1 cellular context compared by ENCODE assay signal in the genomic region with DNA sequence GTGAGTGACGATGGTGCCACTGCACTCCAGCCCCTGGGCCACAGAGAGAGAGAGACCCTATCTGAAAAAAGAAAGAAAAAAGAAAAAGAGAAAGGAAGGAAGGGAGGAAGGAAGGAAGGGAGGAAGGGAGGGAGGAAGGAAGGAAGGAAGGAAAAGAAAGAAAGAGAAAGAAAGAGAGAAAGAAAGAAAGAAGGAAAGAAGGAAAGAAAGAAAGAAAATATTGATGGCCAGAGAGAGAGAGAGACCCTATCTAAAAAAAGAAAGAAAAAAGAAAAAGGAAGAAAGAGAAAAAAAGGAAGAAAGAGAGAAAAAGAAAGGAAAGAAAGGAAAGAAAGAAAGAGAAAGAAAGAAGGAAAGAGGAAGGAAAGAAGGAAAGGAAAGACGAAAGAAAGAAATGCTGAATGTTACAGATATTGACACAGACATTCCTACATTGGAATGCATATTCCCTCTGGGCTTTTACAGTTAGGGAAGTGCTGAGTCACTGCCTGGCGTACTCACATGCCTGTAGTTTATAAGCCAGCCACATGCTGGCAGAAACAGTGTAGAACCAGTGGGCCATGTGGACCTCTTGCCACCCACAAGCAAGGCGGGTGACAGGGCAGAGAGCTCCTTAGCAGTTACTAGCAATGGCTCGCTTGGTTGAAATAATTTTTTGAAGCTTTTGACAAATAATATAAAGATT.
A peak's percentile ranks its signal among the peaks of the same experiment; 100 is the strongest.
TF ChIP-seq lines count a peak whose summit lies in the region.

No MANE protein-coding gene starts in this region.

TF ChIP-seq in HepG2, 621 proteins besides CTCF, POLR2A, EP300 and RAD21 (continues in another document):
- TF ChIP-seq HMGA1 (CRISPR knock-in tag; conservative IDR thresholded peaks at IDR 0.05) (no peak), KDM2A (CRISPR knock-in tag; IDR thresholded peaks at IDR 0.05; ENCODE audit: borderline replicate concordance, low read depth) (no peak), FOXM1 (CRISPR knock-in tag; IDR thresholded peaks at IDR 0.05) (no peak), ZC3H13 (CRISPR knock-in tag; IDR thresholded peaks at IDR 0.05) (no peak), ZNF577 (CRISPR knock-in tag; IDR thresholded peaks at IDR 0.05; ENCODE audit: borderline replicate concordance, low read depth) (no peak), ZSCAN31 (CRISPR knock-in tag; IDR thresholded peaks at IDR 0.05; ENCODE audit: low read depth) (no peak), SAP130 (CRISPR knock-in tag; IDR thresholded peaks at IDR 0.05; ENCODE audit: low read depth) (0 out of 2 replicates have a peak, but pooled peaks have one; percentile 29), ZNF296 (CRISPR knock-in tag; conservative IDR thresholded peaks at IDR 0.05) (no peak), FOSL2 (CRISPR knock-in tag; IDR thresholded peaks at IDR 0.05) (peak; percentile 67), BCL6 (CRISPR knock-in tag; IDR thresholded peaks at IDR 0.05) (no peak), ZNF563 (CRISPR knock-in tag; IDR thresholded peaks at IDR 0.05) (no peak), MAFK (conservative IDR thresholded peaks at IDR 0.05 in 1 of 2, IDR thresholded peaks at IDR 0.05 in 1 of 2; ENCODE audit: low read length in 2 of 2) (peak; percentile 78 to 94), ZFP41 (CRISPR knock-in tag; IDR thresholded peaks at IDR 0.05; ENCODE audit: borderline replicate concordance) (no peak), ELF1 (CRISPR knock-in tag; IDR thresholded peaks at IDR 0.05) (no peak), SNRNP70 (IDR thresholded peaks at IDR 0.05; ENCODE audit: low read depth, low read length) (no peak), ZNF256 (CRISPR knock-in tag; conservative IDR thresholded peaks at IDR 0.05) (no peak), TEAD3 (CRISPR knock-in tag; optimal IDR thresholded peaks at IDR 0.05; ENCODE audit: borderline replicate concordance) (peak; percentile 63), SRSF1 (optimal IDR thresholded peaks at IDR 0.05; ENCODE audit: low read depth, low read length) (no peak), AHR (CRISPR knock-in tag; IDR thresholded peaks at IDR 0.05) (no peak), ZFY (CRISPR knock-in tag; IDR thresholded peaks at IDR 0.05) (no peak), FOXA3 (CRISPR knock-in tag; IDR thresholded peaks at IDR 0.05) (peak; percentile 24; the same call in 1 of the 2 replicates), ZNF616 (CRISPR knock-in tag; IDR thresholded peaks at IDR 0.05; ENCODE audit: low read depth) (no peak), CCAR2 (optimal IDR thresholded peaks at IDR 0.05; ENCODE audit: low read depth, low read length) (no peak), CREM (IDR thresholded peaks at IDR 0.05) (no peak), CREM (CRISPR knock-in tag; IDR thresholded peaks at IDR 0.05) (no peak)
- TF ChIP-seq, protein P1, sequence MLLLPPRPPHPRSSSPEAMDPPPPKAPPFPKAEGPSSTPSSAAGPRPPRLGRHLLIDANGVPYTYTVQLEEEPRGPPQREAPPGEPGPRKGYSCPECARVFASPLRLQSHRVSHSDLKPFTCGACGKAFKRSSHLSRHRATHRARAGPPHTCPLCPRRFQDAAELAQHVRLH (CRISPR knock-in tag; IDR thresholded peaks at IDR 0.05; ENCODE audit: borderline replicate concordance, low read depth), result no peak
- TF ChIP-seq, protein P2, sequence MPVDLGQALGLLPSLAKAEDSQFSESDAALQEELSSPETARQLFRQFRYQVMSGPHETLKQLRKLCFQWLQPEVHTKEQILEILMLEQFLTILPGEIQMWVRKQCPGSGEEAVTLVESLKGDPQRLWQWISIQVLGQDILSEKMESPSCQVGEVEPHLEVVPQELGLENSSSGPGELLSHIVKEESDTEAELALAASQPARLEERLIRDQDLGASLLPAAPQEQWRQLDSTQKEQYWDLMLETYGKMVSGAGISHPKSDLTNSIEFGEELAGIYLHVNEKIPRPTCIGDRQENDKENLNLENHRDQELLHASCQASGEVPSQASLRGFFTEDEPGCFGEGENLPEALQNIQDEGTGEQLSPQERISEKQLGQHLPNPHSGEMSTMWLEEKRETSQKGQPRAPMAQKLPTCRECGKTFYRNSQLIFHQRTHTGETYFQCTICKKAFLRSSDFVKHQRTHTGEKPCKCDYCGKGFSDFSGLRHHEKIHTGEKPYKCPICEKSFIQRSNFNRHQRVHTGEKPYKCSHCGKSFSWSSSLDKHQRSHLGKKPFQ (CRISPR knock-in tag; IDR thresholded peaks at IDR 0.05; ENCODE audit: insufficient replicate concordance), result no peak
- TF ChIP-seq, protein P3, sequence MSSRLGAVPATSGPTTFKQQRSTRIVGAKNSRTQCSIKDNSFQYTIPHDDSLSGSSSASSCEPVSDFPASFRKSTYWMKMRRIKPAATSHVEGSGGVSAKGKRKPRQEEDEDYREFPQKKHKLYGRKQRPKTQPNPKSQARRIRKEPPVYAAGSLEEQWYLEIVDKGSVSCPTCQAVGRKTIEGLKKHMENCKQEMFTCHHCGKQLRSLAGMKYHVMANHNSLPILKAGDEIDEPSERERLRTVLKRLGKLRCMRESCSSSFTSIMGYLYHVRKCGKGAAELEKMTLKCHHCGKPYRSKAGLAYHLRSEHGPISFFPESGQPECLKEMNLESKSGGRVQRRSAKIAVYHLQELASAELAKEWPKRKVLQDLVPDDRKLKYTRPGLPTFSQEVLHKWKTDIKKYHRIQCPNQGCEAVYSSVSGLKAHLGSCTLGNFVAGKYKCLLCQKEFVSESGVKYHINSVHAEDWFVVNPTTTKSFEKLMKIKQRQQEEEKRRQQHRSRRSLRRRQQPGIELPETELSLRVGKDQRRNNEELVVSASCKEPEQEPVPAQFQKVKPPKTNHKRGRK (CRISPR knock-in tag; IDR thresholded peaks at IDR 0.05), result peak; percentile 89
- TF ChIP-seq, protein P4, sequence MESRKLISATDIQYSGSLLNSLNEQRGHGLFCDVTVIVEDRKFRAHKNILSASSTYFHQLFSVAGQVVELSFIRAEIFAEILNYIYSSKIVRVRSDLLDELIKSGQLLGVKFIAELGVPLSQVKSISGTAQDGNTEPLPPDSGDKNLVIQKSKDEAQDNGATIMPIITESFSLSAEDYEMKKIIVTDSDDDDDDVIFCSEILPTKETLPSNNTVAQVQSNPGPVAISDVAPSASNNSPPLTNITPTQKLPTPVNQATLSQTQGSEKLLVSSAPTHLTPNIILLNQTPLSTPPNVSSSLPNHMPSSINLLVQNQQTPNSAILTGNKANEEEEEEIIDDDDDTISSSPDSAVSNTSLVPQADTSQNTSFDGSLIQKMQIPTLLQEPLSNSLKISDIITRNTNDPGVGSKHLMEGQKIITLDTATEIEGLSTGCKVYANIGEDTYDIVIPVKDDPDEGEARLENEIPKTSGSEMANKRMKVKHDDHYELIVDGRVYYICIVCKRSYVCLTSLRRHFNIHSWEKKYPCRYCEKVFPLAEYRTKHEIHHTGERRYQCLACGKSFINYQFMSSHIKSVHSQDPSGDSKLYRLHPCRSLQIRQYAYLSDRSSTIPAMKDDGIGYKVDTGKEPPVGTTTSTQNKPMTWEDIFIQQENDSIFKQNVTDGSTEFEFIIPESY (CRISPR knock-in tag; IDR thresholded peaks at IDR 0.05), result peak; percentile 57; the same call in 1 of the 2 replicates
- TF ChIP-seq, protein P5, sequence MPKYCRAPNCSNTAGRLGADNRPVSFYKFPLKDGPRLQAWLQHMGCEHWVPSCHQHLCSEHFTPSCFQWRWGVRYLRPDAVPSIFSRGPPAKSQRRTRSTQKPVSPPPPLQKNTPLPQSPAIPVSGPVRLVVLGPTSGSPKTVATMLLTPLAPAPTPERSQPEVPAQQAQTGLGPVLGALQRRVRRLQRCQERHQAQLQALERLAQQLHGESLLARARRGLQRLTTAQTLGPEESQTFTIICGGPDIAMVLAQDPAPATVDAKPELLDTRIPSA (CRISPR knock-in tag; IDR thresholded peaks at IDR 0.05; ENCODE audit: borderline replicate concordance), result no peak
- TF ChIP-seq, protein P6, sequence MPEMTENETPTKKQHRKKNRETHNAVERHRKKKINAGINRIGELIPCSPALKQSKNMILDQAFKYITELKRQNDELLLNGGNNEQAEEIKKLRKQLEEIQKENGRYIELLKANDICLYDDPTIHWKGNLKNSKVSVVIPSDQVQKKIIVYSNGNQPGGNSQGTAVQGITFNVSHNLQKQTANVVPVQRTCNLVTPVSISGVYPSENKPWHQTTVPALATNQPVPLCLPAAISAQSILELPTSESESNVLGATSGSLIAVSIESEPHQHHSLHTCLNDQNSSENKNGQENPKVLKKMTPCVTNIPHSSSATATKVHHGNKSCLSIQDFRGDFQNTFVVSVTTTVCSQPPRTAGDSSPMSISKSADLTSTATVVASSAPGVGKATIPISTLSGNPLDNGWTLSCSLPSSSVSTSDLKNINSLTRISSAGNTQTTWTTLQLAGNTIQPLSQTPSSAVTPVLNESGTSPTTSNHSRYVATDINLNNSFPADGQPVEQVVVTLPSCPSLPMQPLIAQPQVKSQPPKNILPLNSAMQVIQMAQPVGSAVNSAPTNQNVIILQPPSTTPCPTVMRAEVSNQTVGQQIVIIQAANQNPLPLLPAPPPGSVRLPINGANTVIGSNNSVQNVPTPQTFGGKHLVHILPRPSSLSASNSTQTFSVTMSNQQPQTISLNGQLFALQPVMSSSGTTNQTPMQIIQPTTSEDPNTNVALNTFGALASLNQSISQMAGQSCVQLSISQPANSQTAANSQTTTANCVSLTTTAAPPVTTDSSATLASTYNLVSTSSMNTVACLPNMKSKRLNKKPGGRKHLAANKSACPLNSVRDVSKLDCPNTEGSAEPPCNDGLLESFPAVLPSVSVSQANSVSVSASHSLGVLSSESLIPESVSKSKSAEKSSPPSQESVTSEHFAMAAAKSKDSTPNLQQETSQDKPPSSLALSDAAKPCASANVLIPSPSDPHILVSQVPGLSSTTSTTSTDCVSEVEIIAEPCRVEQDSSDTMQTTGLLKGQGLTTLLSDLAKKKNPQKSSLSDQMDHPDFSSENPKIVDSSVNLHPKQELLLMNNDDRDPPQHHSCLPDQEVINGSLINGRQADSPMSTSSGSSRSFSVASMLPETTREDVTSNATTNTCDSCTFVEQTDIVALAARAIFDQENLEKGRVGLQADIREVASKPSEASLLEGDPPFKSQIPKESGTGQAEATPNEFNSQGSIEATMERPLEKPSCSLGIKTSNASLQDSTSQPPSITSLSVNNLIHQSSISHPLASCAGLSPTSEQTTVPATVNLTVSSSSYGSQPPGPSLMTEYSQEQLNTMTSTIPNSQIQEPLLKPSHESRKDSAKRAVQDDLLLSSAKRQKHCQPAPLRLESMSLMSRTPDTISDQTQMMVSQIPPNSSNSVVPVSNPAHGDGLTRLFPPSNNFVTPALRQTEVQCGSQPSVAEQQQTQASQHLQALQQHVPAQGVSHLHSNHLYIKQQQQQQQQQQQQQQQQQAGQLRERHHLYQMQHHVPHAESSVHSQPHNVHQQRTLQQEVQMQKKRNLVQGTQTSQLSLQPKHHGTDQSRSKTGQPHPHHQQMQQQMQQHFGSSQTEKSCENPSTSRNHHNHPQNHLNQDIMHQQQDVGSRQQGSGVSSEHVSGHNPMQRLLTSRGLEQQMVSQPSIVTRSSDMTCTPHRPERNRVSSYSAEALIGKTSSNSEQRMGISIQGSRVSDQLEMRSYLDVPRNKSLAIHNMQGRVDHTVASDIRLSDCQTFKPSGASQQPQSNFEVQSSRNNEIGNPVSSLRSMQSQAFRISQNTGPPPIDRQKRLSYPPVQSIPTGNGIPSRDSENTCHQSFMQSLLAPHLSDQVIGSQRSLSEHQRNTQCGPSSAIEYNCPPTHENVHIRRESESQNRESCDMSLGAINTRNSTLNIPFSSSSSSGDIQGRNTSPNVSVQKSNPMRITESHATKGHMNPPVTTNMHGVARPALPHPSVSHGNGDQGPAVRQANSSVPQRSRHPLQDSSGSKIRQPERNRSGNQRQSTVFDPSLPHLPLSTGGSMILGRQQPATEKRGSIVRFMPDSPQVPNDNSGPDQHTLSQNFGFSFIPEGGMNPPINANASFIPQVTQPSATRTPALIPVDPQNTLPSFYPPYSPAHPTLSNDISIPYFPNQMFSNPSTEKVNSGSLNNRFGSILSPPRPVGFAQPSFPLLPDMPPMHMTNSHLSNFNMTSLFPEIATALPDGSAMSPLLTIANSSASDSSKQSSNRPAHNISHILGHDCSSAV (CRISPR knock-in tag; IDR thresholded peaks at IDR 0.05; ENCODE audit: borderline replicate concordance), result no peak
- TF ChIP-seq, protein P7, sequence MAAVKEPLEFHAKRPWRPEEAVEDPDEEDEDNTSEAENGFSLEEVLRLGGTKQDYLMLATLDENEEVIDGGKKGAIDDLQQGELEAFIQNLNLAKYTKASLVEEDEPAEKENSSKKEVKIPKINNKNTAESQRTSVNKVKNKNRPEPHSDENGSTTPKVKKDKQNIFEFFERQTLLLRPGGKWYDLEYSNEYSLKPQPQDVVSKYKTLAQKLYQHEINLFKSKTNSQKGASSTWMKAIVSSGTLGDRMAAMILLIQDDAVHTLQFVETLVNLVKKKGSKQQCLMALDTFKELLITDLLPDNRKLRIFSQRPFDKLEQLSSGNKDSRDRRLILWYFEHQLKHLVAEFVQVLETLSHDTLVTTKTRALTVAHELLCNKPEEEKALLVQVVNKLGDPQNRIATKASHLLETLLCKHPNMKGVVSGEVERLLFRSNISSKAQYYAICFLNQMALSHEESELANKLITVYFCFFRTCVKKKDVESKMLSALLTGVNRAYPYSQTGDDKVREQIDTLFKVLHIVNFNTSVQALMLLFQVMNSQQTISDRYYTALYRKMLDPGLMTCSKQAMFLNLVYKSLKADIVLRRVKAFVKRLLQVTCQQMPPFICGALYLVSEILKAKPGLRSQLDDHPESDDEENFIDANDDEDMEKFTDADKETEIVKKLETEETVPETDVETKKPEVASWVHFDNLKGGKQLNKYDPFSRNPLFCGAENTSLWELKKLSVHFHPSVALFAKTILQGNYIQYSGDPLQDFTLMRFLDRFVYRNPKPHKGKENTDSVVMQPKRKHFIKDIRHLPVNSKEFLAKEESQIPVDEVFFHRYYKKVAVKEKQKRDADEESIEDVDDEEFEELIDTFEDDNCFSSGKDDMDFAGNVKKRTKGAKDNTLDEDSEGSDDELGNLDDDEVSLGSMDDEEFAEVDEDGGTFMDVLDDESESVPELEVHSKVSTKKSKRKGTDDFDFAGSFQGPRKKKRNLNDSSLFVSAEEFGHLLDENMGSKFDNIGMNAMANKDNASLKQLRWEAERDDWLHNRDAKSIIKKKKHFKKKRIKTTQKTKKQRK (IDR thresholded peaks at IDR 0.05; ENCODE audit: low read length), result no peak
- TF ChIP-seq, protein P8, sequence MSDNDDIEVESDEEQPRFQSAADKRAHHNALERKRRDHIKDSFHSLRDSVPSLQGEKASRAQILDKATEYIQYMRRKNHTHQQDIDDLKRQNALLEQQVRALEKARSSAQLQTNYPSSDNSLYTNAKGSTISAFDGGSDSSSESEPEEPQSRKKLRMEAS (IDR thresholded peaks at IDR 0.05), result 0 out of 2 replicates have a peak, but pooled peaks have one; percentile 26
